25 cellular contexts compared by ENCODE assay signal in the genomic region with DNA sequence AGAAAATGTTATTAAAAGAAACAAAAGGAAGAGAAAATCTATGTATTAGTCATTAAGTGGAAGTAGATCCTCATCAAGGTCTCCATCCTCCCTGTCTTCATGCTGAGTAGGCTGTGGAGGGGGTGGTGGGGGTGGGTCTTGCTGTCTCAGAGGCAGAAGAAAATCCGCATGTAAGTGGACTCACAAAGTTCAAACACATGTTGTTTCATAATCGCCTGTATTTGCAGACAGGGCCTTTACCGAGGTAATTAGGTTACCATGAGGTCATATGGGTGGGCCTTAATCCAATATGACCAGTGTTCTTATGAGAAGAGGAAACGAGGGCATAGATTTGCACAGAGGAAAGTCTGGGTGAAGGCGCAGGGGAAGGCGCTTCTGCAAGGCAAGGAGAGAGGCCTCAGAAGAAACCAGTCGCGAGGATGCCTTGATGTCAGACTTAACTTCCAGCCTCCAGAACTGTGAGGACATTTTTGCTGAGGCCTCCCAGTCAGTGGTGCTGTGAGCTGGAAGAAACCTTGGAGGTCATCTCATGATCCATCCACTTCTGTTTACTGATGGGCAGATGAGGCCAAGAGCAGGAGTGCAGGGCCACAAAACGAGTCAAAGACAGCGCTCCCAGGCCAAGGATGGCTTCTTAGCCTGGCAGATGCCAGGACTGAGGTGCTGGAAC. TPM values are rescaled to one million over a fixed set of nuclear protein-coding genes. Genes with fewer than 3 reads are reported as not detected.
DNase-seq lines count a peak whose midpoint lies in the region; ATAC-seq and TF ChIP-seq lines count a peak whose summit lies in the region.
"Had no signal": no experiment of that assay in that cellular context is flagged by ENCODE, and none has a peak within 500 bp of the region (broad histone marks: within the 10 kb centered on the region; RNA-seq: fewer than 3 reads in every experiment).

No MANE protein-coding gene starts in this region.

- CTCF ChIA-PET in IMR-90 (lab: Yijun Ruan, JAX): interaction anchor here (0.6 kb wide), 1 partner anchor 54 kb away, joined by 3 read pairs; no protein-coding TSS in a partner anchor

- no peak overlapping the region for H3K4me2 ChIP-seq in IMR-90 (ENCODE audit: low read depth, low read length)

- H2BK5ac ChIP-seq in IMR-90 (ENCODE audit: low read depth, low read length, poor library complexity, severe bottlenecking): no peak overlapping the region

- H3K36me3 ChIP-seq in IMR-90 (ENCODE audit: control insufficient read depth, insufficient read depth, low read length): no peaks in the 10 kb centered on the region
- H3K36me3 ChIP-seq: HAP-1, tibial nerve had no signal

- peaks cover 16% of the 10 kb centered on the region for H3K9me1 ChIP-seq in IMR-90 (ENCODE audit: insufficient read depth, low read length)

- H3K14ac ChIP-seq in IMR-90 (replicated peaks; ENCODE audit: low read depth, low read length): peak overlapping the region; percentile 21; the same call in 1 of the 2 replicates

- TF ChIP-seq CTCF in IMR-90 (conservative IDR thresholded peaks at IDR 0.05; ENCODE audit: low read depth, low read length) (no peak), astrocyte of the spinal cord (IDR thresholded peaks at IDR 0.05; ENCODE audit: low read depth, low read length) (no peak), foreskin fibroblast (IDR thresholded peaks at IDR 0.05; ENCODE audit: low read depth, low read length) (no peak)

- TF ChIP-seq POLR2A in IMR-90 (IDR thresholded peaks at IDR 0.05; ENCODE audit: low read depth, low read length): no peak

- H3K27me3 ChIP-seq in IMR-90 (ENCODE audit: control insufficient read depth, insufficient read depth, low read length): peaks cover 9% of the 10 kb centered on the region; the same call in 1 of the 2 replicates
- H3K27me3 ChIP-seq: tibial nerve had no signal

- H3K4ac ChIP-seq in IMR-90 (ENCODE audit: low read depth, low read length): 0 out of 2 replicates have a peak overlapping the region, but pooled peaks have one; percentile 15

- no peak overlapping the region for H3K4me3 Mint-ChIP-seq in effector memory CD8-positive, alpha-beta T cell
- H3K4me3 Mint-ChIP-seq: activated CD8-positive, alpha-beta T cell treated with anti-CD3 and anti-CD28 coated beads, Interleukin-2, amount 10 ng/mL, durations not matched to agents 7 days and 5 days; activated naive CD8-positive, alpha-beta T cell treated with anti-CD3 and anti-CD28 coated beads for 36 hours; nephron progenitor cell had no signal

- dilution Hi-C loops in IMR-90 (cut with HindIII; ENCODE audit: low sequenced_read_pairs, unreplicated experiment): no loop called here

- 0 out of 4 replicates have a peak, but pooled peaks cover 0 to 11% of the 10 kb centered on the region in 2 experiments for H3K79me1 ChIP-seq in IMR-90 (ENCODE audit: low read depth in 1 of 2, low read length in 2 of 2)

- H3K4me3 ChIP-seq in IMR-90 (ENCODE audit: insufficient read depth, low read depth, low read length): no peak overlapping the region
- no peak overlapping the region for H3K4me3 ChIP-seq in astrocyte of the spinal cord (ENCODE audit: low read depth, low read length)
- H3K4me3 ChIP-seq in foreskin fibroblast (ENCODE audit: low read depth in 1 of 2, low read length in 2 of 2): no peak overlapping the region
- H3K4me3 ChIP-seq: HAP-1, tibial nerve had no signal

- peaks cover 63 to 99% of the 10 kb centered on the region in 2 donors for H3K27me3 Mint-ChIP-seq in effector memory CD8-positive, alpha-beta T cell

- 0 out of 4 replicates have a peak overlapping the region, but pooled peaks of 1 of the 2 experiments have one; percentile 26 for H4K8ac ChIP-seq in IMR-90 (ENCODE audit: low read depth in 2 of 2, low read length in 2 of 2)

- no peak overlapping the region for H3K9ac ChIP-seq in IMR-90 (ENCODE audit: low read depth, low read length)

- no peak overlapping the region for H4K91ac ChIP-seq in IMR-90 (ENCODE audit: insufficient read depth, low read depth, low read length)

- H3K23ac ChIP-seq in IMR-90 (ENCODE audit: low read depth, low read length): no peak overlapping the region

- no peaks in the 10 kb centered on the region for H3K9me3 ChIP-seq in IMR-90 (ENCODE audit: control insufficient read depth, insufficient read depth, low read length)
- H3K9me3 ChIP-seq: HAP-1 had no signal

- DNase-seq in IMR-90 (peak; percentile 29), astrocyte of the spinal cord (ENCODE audit: low read depth, low spot score) (peak; percentile 15), foreskin fibroblast (peak; percentile 37 to 53), NCI-H69 (lab: John Stamatoyannopoulos, UW) (no peak)
- peak; percentile 6 for DNase-seq in stimulated activated CD8-positive, alpha-beta memory T cell treated with anti-CD3 and anti-CD28 coated beads, Interleukin-4, amount 100 ng/mL, for 48 hours
- DNase-seq in effector memory CD8-positive, alpha-beta T cell: no peak
- DNase-seq: activated CD4-positive, CD25-positive, alpha-beta regulatory T cell; activated CD8-positive, alpha-beta T cell treated with anti-CD3 and anti-CD28 coated beads, Interleukin-2, amount 10 ng/mL, durations not matched to agents 7 days and 5 days; activated naive CD8-positive, alpha-beta T cell treated with anti-CD3 and anti-CD28 coated beads for 36 hours; DMS79 treated with DMSO at 0.1 percent for 48 hours; Kasumi-1; left cardiac atrium; NCI-H1105; NCI-H2081 treated with DMSO at 0.1 percent for 48 hours; nephron progenitor cell; posterior cingulate gyrus; stimulated activated CD4-positive, alpha-beta T cell treated with anti-CD3 and anti-CD28 coated beads, Interleukin-1b, Interleukin-23, amount 100 ng/mL, for 48 hours; stimulated activated naive CD8-positive, alpha-beta T cell treated with anti-CD3 and anti-CD28 coated beads, Interleukin-15, Interleukin-2, amounts not matched to agents 100 U/mL and 50 U/mL, for 24 hours; T-helper 9 cell had no signal

- H3K27ac Mint-ChIP-seq in effector memory CD8-positive, alpha-beta T cell: peak overlapping the region in 1 of 2 donors; percentile 76
- H3K27ac Mint-ChIP-seq: activated CD8-positive, alpha-beta T cell treated with anti-CD3 and anti-CD28 coated beads, Interleukin-2, amount 10 ng/mL, durations not matched to agents 7 days and 5 days; nephron progenitor cell had no signal

- H4K20me1 ChIP-seq in IMR-90 (ENCODE audit: insufficient read depth, low read length): no peaks in the 10 kb centered on the region

- H3K9me3 Mint-ChIP-seq in effector memory CD8-positive, alpha-beta T cell: peaks cover 0 to 3% of the 10 kb centered on the region in 2 donors

- peak overlapping the region; percentile 14 for H2AFZ ChIP-seq in IMR-90 (replicated peaks; ENCODE audit: low read length, poor library complexity)

- no peak for TF ChIP-seq RAD21 in IMR-90 (IDR thresholded peaks at IDR 0.05; ENCODE audit: low read length)

- H3K18ac ChIP-seq in IMR-90 (ENCODE audit: low read depth, low read length): no peak overlapping the region

- intact Hi-C loops in IMR-90 (cut with micrococcal nuclease): loop anchor here (10.0 kb wide), 1 partner anchor 368 kb away; a partner anchor contains a TSS

- peak overlapping the region; percentile 44 for H2BK120ac ChIP-seq in IMR-90 (ENCODE audit: low read depth, low read length)

- no peak overlapping the region; the same call in 1 of the 2 replicates for H2BK20ac ChIP-seq in IMR-90 (ENCODE audit: low read depth, low read length)

- H4K5ac ChIP-seq in IMR-90 (ENCODE audit: low read depth, low read length): no peak overlapping the region; the same call in 1 of the 2 replicates

- ATAC-seq in IMR-90 (ENCODE audit: low read depth) (no peak), HG02981 (IDR thresholded peaks at IDR 0.05; ENCODE audit: unreplicated experiment) (no peak), GM21786 (IDR thresholded peaks at IDR 0.05; ENCODE audit: unreplicated experiment) (no peak)
- no peak for ATAC-seq in effector memory CD8-positive, alpha-beta T cell (replicated peaks)
- ATAC-seq: activated CD8-positive, alpha-beta T cell treated with anti-CD3 and anti-CD28 coated beads, Interleukin-2, amount 10 ng/mL, durations not matched to agents 7 days and 5 days; left cardiac atrium; stimulated activated naive CD8-positive, alpha-beta T cell treated with anti-CD3 and anti-CD28 coated beads, Interleukin-15, Interleukin-2, amounts not matched to agents 100 U/mL and 50 U/mL, for 24 hours had no signal

- WGBS in IMR-90 (ENCODE audit: extremely low coverage in 2 of 2, insufficient read length in 1 of 2), 2 experiments: 93% methylated on average over 3 of the region's 10 CpGs; no CpG with 5 or more reads in 1 of the 2 experiments

- no peaks in the 10 kb centered on the region for H3K4me1 Mint-ChIP-seq in effector memory CD8-positive, alpha-beta T cell (ENCODE audit: low read depth in 2 of 2)
- H3K4me1 Mint-ChIP-seq: activated naive CD8-positive, alpha-beta T cell treated with anti-CD3 and anti-CD28 coated beads for 36 hours had no signal

- POLR2A ChIA-PET in IMR-90 (lab: Charles Lee; ENCODE audit: unreplicated experiment): no interaction called here

- H3K27ac ChIP-seq in IMR-90 (ENCODE audit: insufficient read depth, low read length): no peak overlapping the region
- H3K27ac ChIP-seq: epithelial cell of prostate, tibial nerve had no signal

- H3K56ac ChIP-seq in IMR-90 (ENCODE audit: extremely low read depth, insufficient read depth, low read length): no peak overlapping the region

- in situ Hi-C loops in IMR-90 (cut with MboI; ENCODE audit: low sequenced_read_pairs) (loop anchor here (5.0 kb wide), 2 partner anchors 40 to 115 kb away; no protein-coding TSS in a partner anchor), astrocyte of the spinal cord (cut with HindIII; ENCODE audit: low sequenced_read_pairs) (no loop called here)

- H2AK5ac ChIP-seq in IMR-90 (ENCODE audit: low read depth, low read length): peak overlapping the region; percentile 81

- peak overlapping the region; percentile 15 for H2AK9ac ChIP-seq in IMR-90 (replicated peaks; ENCODE audit: low read depth, low read length, poor library complexity)

- H3K4me1 ChIP-seq in IMR-90 (ENCODE audit: control insufficient read depth, insufficient read depth, low read length): peaks cover 18% of the 10 kb centered on the region
- H3K4me1 ChIP-seq: HAP-1 had no signal

- no peak overlapping the region; the same call in 2 of the 3 replicates for H2BK15ac ChIP-seq in IMR-90 (ENCODE audit: low read depth, low read length)

- H3K36me3 Mint-ChIP-seq in effector memory CD8-positive, alpha-beta T cell (ENCODE audit: insufficient read depth): no peaks in the 10 kb centered on the region

- no TSS peak for BruUV-seq in IMR-90 (replicated peaks; lab: Mats Ljungman, UMichigan)

TF ChIP-seq in IMR-90, 13 proteins besides CTCF, POLR2A, EP300 and RAD21 (continues in another document):
- no peak for TF ChIP-seq CHD1 (IDR thresholded peaks at IDR 0.05; ENCODE audit: low read depth, low read length)
- TF ChIP-seq NFE2L2 (IDR thresholded peaks at IDR 0.05; ENCODE audit: low read depth, low read length): no peak
- TF ChIP-seq FOS (IDR thresholded peaks at IDR 0.05; ENCODE audit: low read depth, low read length): no peak

RNA-seq across cellular contexts. Expression of a gene that starts 49.3 kb away (rescaled TPM):
- 703 and 816 TPM in 2 replicates for total RNA-seq in IMR-90 (2012; rRNA removed)
- 1,657 and 2,603 TPM in 2 replicates for polyA plus RNA-seq in IMR-90 (2012; rRNA removed)
- polyA plus RNA-seq in IMR-90 (2012; cell fraction: cytosol; rRNA removed): 329 and 2,274 TPM in 2 replicates
- 846 and 954 TPM in 2 replicates for polyA plus RNA-seq in IMR-90 (2012; cell fraction: nucleus; rRNA removed; ENCODE audit: low replicate concordance)
- total RNA-seq: activated CD8-positive, alpha-beta T cell treated with anti-CD3 and anti-CD28 coated beads, Interleukin-2, amount 10 ng/mL, durations not matched to agents 7 days and 5 days; NCI-H460 had no signal

Comparison
In these comparisons a context has a peak if more than half of its experiments do, and no peak if none do; other contexts are left out.
1. DNase-seq: peak in IMR-90 (single experiment), astrocyte of the spinal cord (single experiment), foreskin fibroblast (2 of 2) and stimulated activated CD8-positive, alpha-beta memory T cell treated with anti-CD3 and anti-CD28 coated beads, Interleukin-4, amount 100 ng/mL, for 48 hours (single experiment); none in NCI-H69 (single experiment) and effector memory CD8-positive, alpha-beta T cell (0 of 3).